Comparison of ENCODE assay signal across 9 cellular contexts in the genomic region with DNA sequence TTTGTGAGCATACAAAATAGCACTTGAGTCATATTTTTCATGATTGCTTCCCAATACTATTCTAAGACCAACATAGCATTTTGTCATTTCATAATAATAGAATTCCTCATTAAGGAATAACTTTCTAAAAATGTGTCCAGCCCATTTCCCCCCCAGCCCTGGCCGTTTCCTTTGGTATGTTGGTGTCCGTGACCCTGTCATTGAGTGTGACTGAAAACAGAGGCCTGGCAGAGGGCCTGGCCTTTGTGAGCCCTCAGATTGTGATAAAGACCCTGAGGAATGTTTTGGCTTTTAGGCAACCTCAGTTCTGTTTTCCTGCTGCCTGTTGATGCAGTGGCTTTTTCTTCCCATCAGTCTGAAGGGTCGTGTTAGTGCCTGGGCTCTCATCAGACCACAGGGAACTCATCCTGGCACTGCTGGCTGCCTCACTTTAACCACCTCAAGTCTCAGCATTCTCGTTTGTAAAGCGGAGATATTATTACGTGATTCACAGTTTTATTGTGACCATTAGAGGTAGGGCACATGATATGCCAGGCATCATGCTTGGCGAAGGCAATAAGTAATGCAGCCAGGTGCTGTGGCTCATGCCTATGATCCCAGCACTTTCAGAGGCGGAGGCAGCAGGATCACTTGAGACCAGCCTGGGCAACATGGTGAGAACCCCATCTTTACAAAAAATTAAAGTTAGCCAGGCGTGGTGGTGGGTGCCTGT. TPM values are rescaled to one million over a fixed set of nuclear protein-coding genes. Genes with fewer than 3 reads are reported as not detected.
DNase-seq lines count a peak whose midpoint lies in the region; ATAC-seq, FAIRE-seq and TF ChIP-seq lines count a peak whose summit lies in the region.
"Had no signal": no experiment of that assay in that cellular context is flagged by ENCODE, and none has a peak within 500 bp of the region (broad histone marks: within the 10 kb centered on the region; RNA-seq: fewer than 3 reads in every experiment).

No MANE protein-coding gene starts in this region.

- H4K20me1 ChIP-seq in HepG2 (ENCODE audit: insufficient read depth, low read length): no peaks in the 10 kb centered on the region

- in situ Hi-C loops in HepG2 (cut with HindIII; ENCODE audit: extremely low pct_ligation_motif_present, low pct_unique_long_range_greater_than_20kb): no loop called here

- no peak overlapping the region for H3K4me3 ChIP-seq in liver (ENCODE audit: low read depth in 1 of 3, low read length in 3 of 3)
- H3K4me3 ChIP-seq in HepG2 (replicated peaks in 1 of 3; ENCODE audit: insufficient read depth in 1 of 3, low read depth in 2 of 3, low read length in 3 of 3): no peak overlapping the region
- no peak overlapping the region for H3K4me3 ChIP-seq in fibroblast of pulmonary artery (replicated peaks; ENCODE audit: low read depth, low read length)

- H3K36me3 ChIP-seq in liver (ENCODE audit: control insufficient read depth in 4 of 4, insufficient read depth in 3 of 4, low read depth in 1 of 4, low read length in 3 of 4) (no peaks in the 10 kb centered on the region), HepG2 (replicated peaks in 1 of 2; ENCODE audit: control insufficient read depth in 1 of 2, insufficient read depth in 2 of 2, low read length in 2 of 2) (no peaks in the 10 kb centered on the region)

- peak overlapping the region; percentile 5 to 29 (median 26) for H3K27ac Mint-ChIP-seq in nephron
- H3K27ac Mint-ChIP-seq: memory B cell had no signal

- CTCF ChIA-PET in HepG2 (lab: Yijun Ruan, JAX; ENCODE audit: low intra/inter-chr PET ratio, low total read pairs): no interaction called here

- 70% methylated on average over 9 of the region's 9 CpGs for WGBS in liver
- WGBS in HepG2 (ENCODE audit: low lambda C conversion rate): 31% methylated on average over 9 of the region's 9 CpGs

- no peaks in the 10 kb centered on the region for H3K9me3 ChIP-seq in liver (ENCODE audit: control insufficient read depth in 4 of 4, low read length in 3 of 4)
- H3K9me3 ChIP-seq in HepG2 (ENCODE audit: low read length): no peaks in the 10 kb centered on the region

- H3K27me3 Mint-ChIP-seq in nephron (ENCODE audit: low read depth): no peaks in the 10 kb centered on the region
- H3K27me3 Mint-ChIP-seq: memory B cell had no signal

- no peak for FAIRE-seq in HepG2 (lab: Jason Lieb, UNC)

- H3K27ac ChIP-seq in liver (ENCODE audit: low read depth in 1 of 2, low read length in 2 of 2) (peak overlapping the region in 1 of 2 donors; percentile 67), HepG2 (ENCODE audit: extremely low read length, insufficient read depth, low read length) (no peak overlapping the region), foreskin keratinocyte (no peak overlapping the region)

- no peaks in the 10 kb centered on the region for H3K4me1 Mint-ChIP-seq in nephron

- H3K9ac ChIP-seq in liver (ENCODE audit: low read depth in 1 of 2, low read length in 2 of 2) (no peak overlapping the region), HepG2 (ENCODE audit: insufficient read depth, low read depth, low read length) (no peak overlapping the region)

- no peak overlapping the region for H2AFZ ChIP-seq in HepG2 (ENCODE audit: low read length)

- H3K36me3 Mint-ChIP-seq in nephron (ENCODE audit: low read depth): peaks cover 3% of the 10 kb centered on the region

- H3K27me3 ChIP-seq in liver (ENCODE audit: control insufficient read depth in 4 of 4, insufficient read depth in 4 of 4, low read length in 3 of 4): no peaks in the 10 kb centered on the region
- peaks cover 0 to 1% of the 10 kb centered on the region in 2 experiments; a peak in 2 of 5 replicates for H3K27me3 ChIP-seq in HepG2 (ENCODE audit: control insufficient read depth in 1 of 2, insufficient read depth in 2 of 2, low read length in 2 of 2)
- no peaks in the 10 kb centered on the region for H3K27me3 ChIP-seq in foreskin keratinocyte

- no peak for TF ChIP-seq EP300 in HepG2 (IDR thresholded peaks at IDR 0.05; ENCODE audit: low read depth in 2 of 2, low read length in 2 of 2)
- no peak for TF ChIP-seq EP300 in HepG2 (CRISPR knock-in tag; IDR thresholded peaks at IDR 0.05; ENCODE audit: borderline replicate concordance)

- no TSS peak for BruUV-seq in HepG2 (replicated peaks; lab: Mats Ljungman, UMichigan)

- H3K79me2 ChIP-seq in HepG2 (ENCODE audit: insufficient read depth, low read length): no peaks in the 10 kb centered on the region

- H3K4me1 ChIP-seq in liver (ENCODE audit: control insufficient read depth in 4 of 4, insufficient read depth in 4 of 4, low read length in 3 of 4) (peaks cover 0 to 11% (median 5%) of the 10 kb centered on the region in 4 donors), HepG2 (ENCODE audit: insufficient read depth, low read length) (peaks cover 24% of the 10 kb centered on the region), foreskin keratinocyte (peaks cover 11% of the 10 kb centered on the region)

- intact Hi-C loops in HepG2 (cut with micrococcal nuclease; ENCODE audit: unreplicated experiment): no loop called here

- TF ChIP-seq CTCF in liver (IDR thresholded peaks at IDR 0.05; ENCODE audit: low read depth, low read length, missing input control): no peak
- TF ChIP-seq CTCF in HepG2 (CRISPR knock-in tag; IDR thresholded peaks at IDR 0.05): no peak
- no peak for TF ChIP-seq CTCF in fibroblast of pulmonary artery (IDR thresholded peaks at IDR 0.05; ENCODE audit: low read length, missing control alignments)
- TF ChIP-seq CTCF in nephron (IDR thresholded peaks at IDR 0.05; ENCODE audit: unreplicated experiment in 3 of 3): no peak
- no peak for TF ChIP-seq CTCF in foreskin keratinocyte (conservative IDR thresholded peaks at IDR 0.05)

- H3K9me3 Mint-ChIP-seq in nephron: no peaks in the 10 kb centered on the region
- H3K9me3 Mint-ChIP-seq: memory B cell had no signal

- POLR2A ChIA-PET in HepG2 (lab: Yijun Ruan, JAX): no interaction called here

- DNase-seq in HepG2 (ENCODE audit: low spot score): no peak
- DNase-seq in fibroblast of pulmonary artery (ENCODE audit: low read depth): peak; percentile 87
- no peak for DNase-seq in foreskin keratinocyte

- TF ChIP-seq POLR2A in HepG2 (IDR thresholded peaks at IDR 0.05; ENCODE audit: insufficient read depth in 1 of 2, low read depth in 2 of 2, low read length in 2 of 2): no peak

- TF ChIP-seq RAD21 in liver (IDR thresholded peaks at IDR 0.05) (peak in 1 of 2 donors; percentile 21), HepG2 (CRISPR knock-in tag; IDR thresholded peaks at IDR 0.05) (no peak)

- H3K4me3 Mint-ChIP-seq in nephron: no peak overlapping the region
- H3K4me3 Mint-ChIP-seq: memory B cell had no signal

- ATAC-seq in HepG2 (no peak), HG03378 (IDR thresholded peaks at IDR 0.05; ENCODE audit: unreplicated experiment) (no peak), esophagus mucosa (no peak), foreskin keratinocyte (no peak), GM21423 (IDR thresholded peaks at IDR 0.05; ENCODE audit: unreplicated experiment) (no peak)

- no peak overlapping the region for H3K4me2 ChIP-seq in HepG2 (ENCODE audit: low read depth, low read length)

RNA-seq across cellular contexts. Expression of a gene that starts 13.8 kb away (rescaled TPM):
- total RNA-seq in liver: 10 to 100 TPM in 1 of 2 donors, 1 to 10 TPM in 1; 7.0 to 43.0 TPM
- 10 to 100 TPM in 1 of 2 donors, 1 to 10 TPM in 1; 7.1 to 14.2 TPM for polyA plus RNA-seq in liver
- 0.24 and 0.31 TPM in 2 replicates for total RNA-seq in HepG2 (2016; rRNA removed; fragmentation: Illumina TruSeq; extraction: Trizol)
- 0.18 and 0.40 TPM in 2 replicates for total RNA-seq in HepG2 (2016; cell fraction: cytosol; rRNA removed; fragmentation: Illumina TruSeq; extraction: Trizol; ENCODE audit: low read depth)
- total RNA-seq in HepG2 (2016; cell fraction: insoluble cytoplasmic fraction; rRNA removed; fragmentation: Illumina TruSeq; extraction: Trizol): 0.30 and 0.37 TPM in 2 replicates
- 0.22 TPM in 1 of 2 replicates, not detected in the other for total RNA-seq in HepG2 (2016; cell fraction: membrane; rRNA removed; fragmentation: Illumina TruSeq; extraction: Trizol)
- total RNA-seq in HepG2 (2016; cell fraction: nucleus; rRNA removed; fragmentation: Illumina TruSeq; extraction: Trizol): 0.44 TPM in 1 of 2 replicates, not detected in the other
- 0.77 and 0.97 TPM in 2 replicates for polyA plus RNA-seq in HepG2 (2011; rRNA removed)
- 0.38 and 0.83 TPM in 2 replicates for polyA plus RNA-seq in HepG2 (2011; cell fraction: cytosol; rRNA removed)
- 0.21 and 0.35 TPM in 2 replicates for polyA plus RNA-seq in HepG2 (2011; cell fraction: nucleus; rRNA removed)
- 0.31 and 0.39 TPM in 2 replicates for polyA plus RNA-seq in HepG2 (2012)
- not detected in 2 replicates for polyA plus RNA-seq in HepG2 (2016; cell fraction: cytosol; fragmentation: Illumina TruSeq; extraction: Trizol; ENCODE audit: low read depth)
- 0.26 and 0.46 TPM in 2 replicates for polyA plus RNA-seq in HepG2 (2016; cell fraction: insoluble cytoplasmic fraction; fragmentation: Illumina TruSeq; extraction: Trizol; ENCODE audit: low read depth)
- polyA plus RNA-seq in HepG2 (2016; cell fraction: membrane; fragmentation: Illumina TruSeq; extraction: Trizol; ENCODE audit: low read depth): 0.13 TPM in 1 of 2 replicates, not detected in the other
- 0.60 and 1.7 TPM in 2 replicates for polyA plus RNA-seq in HepG2 (2016; cell fraction: nucleus; fragmentation: Illumina TruSeq; extraction: Trizol; ENCODE audit: insufficient read depth, low read depth)
- 0.56 and 17.3 TPM in 2 replicates for polyA minus RNA-seq in HepG2 (2011; rRNA and poly(A)+ RNA removed; ENCODE audit: low replicate concordance)
- polyA minus RNA-seq in HepG2 (2011; cell fraction: cytosol; rRNA and poly(A)+ RNA removed): not detected in 2 replicates
- 0.26 TPM in 1 of 2 replicates, not detected in the other for polyA minus RNA-seq in HepG2 (2011; cell fraction: nucleus; rRNA and poly(A)+ RNA removed)
- 356 TPM for total RNA-seq in esophagus mucosa
- total RNA-seq in foreskin keratinocyte: 419 and 453 TPM in 2 replicates
- 616 and 683 TPM in 2 replicates for polyA plus RNA-seq in foreskin keratinocyte

RNA-seq across cellular contexts. Expression of a gene that starts 22.0 kb away (rescaled TPM):
- total RNA-seq in liver (1 to 10 TPM; 2.7 to 3.0 TPM), HepG2 (2016; rRNA removed; fragmentation: Illumina TruSeq; extraction: Trizol) (not detected in 2 replicates), esophagus mucosa (2.8 TPM), foreskin keratinocyte (2.3 and 4.2 TPM in 2 replicates)
- polyA plus RNA-seq in liver (1 to 10 TPM; 9.7 to 10.0 TPM), HepG2 (2011; rRNA removed) (not detected in 2 replicates), foreskin keratinocyte (15.0 and 18.4 TPM in 2 replicates)
- total RNA-seq in HepG2 (2016; cell fraction: cytosol; rRNA removed; fragmentation: Illumina TruSeq; extraction: Trizol; ENCODE audit: low read depth): not detected in 2 replicates
- not detected in 2 replicates for total RNA-seq in HepG2 (2016; cell fraction: insoluble cytoplasmic fraction; rRNA removed; fragmentation: Illumina TruSeq; extraction: Trizol)
- not detected in 2 replicates for total RNA-seq in HepG2 (2016; cell fraction: membrane; rRNA removed; fragmentation: Illumina TruSeq; extraction: Trizol)
- not detected in 2 replicates for total RNA-seq in HepG2 (2016; cell fraction: nucleus; rRNA removed; fragmentation: Illumina TruSeq; extraction: Trizol)
- polyA plus RNA-seq in HepG2 (2011; cell fraction: cytosol; rRNA removed): not detected in 2 replicates
- polyA plus RNA-seq in HepG2 (2011; cell fraction: nucleus; rRNA removed): not detected in 2 replicates
- polyA plus RNA-seq in HepG2 (2012): not detected in 2 replicates
- polyA plus RNA-seq in HepG2 (2016; cell fraction: cytosol; fragmentation: Illumina TruSeq; extraction: Trizol; ENCODE audit: low read depth): not detected in 2 replicates
- polyA plus RNA-seq in HepG2 (2016; cell fraction: insoluble cytoplasmic fraction; fragmentation: Illumina TruSeq; extraction: Trizol; ENCODE audit: low read depth): not detected in 2 replicates
- not detected in 2 replicates for polyA plus RNA-seq in HepG2 (2016; cell fraction: membrane; fragmentation: Illumina TruSeq; extraction: Trizol; ENCODE audit: low read depth)
- polyA plus RNA-seq in HepG2 (2016; cell fraction: nucleus; fragmentation: Illumina TruSeq; extraction: Trizol; ENCODE audit: insufficient read depth, low read depth): not detected in 2 replicates
- polyA minus RNA-seq in HepG2 (2011; rRNA and poly(A)+ RNA removed; ENCODE audit: low replicate concordance): not detected in 2 replicates
- not detected in 2 replicates for polyA minus RNA-seq in HepG2 (2011; cell fraction: cytosol; rRNA and poly(A)+ RNA removed)
- polyA minus RNA-seq in HepG2 (2011; cell fraction: nucleus; rRNA and poly(A)+ RNA removed): not detected in 2 replicates

RNA-seq across cellular contexts. Expression of a gene that starts 25.9 kb away (rescaled TPM):
- total RNA-seq in liver: 1 to 10 TPM in 1 of 2 donors, not detected in 1; 1.6 TPM
- under 1 TPM in 1 of 2 donors, not detected in 1; 0.36 TPM for polyA plus RNA-seq in liver
- 2.8 and 3.3 TPM in 2 replicates for total RNA-seq in HepG2 (2016; rRNA removed; fragmentation: Illumina TruSeq; extraction: Trizol)
- total RNA-seq in HepG2 (2016; cell fraction: cytosol; rRNA removed; fragmentation: Illumina TruSeq; extraction: Trizol; ENCODE audit: low read depth): 6.4 and 6.6 TPM in 2 replicates
- total RNA-seq in HepG2 (2016; cell fraction: insoluble cytoplasmic fraction; rRNA removed; fragmentation: Illumina TruSeq; extraction: Trizol): 2.5 and 4.8 TPM in 2 replicates
- 4.6 and 6.3 TPM in 2 replicates for total RNA-seq in HepG2 (2016; cell fraction: membrane; rRNA removed; fragmentation: Illumina TruSeq; extraction: Trizol)
- 3.4 and 3.9 TPM in 2 replicates for total RNA-seq in HepG2 (2016; cell fraction: nucleus; rRNA removed; fragmentation: Illumina TruSeq; extraction: Trizol)
- 2.5 and 3.2 TPM in 2 replicates for polyA plus RNA-seq in HepG2 (2011; rRNA removed)
- polyA plus RNA-seq in HepG2 (2011; cell fraction: cytosol; rRNA removed): 4.3 and 4.5 TPM in 2 replicates
- 1.1 and 1.5 TPM in 2 replicates for polyA plus RNA-seq in HepG2 (2011; cell fraction: nucleus; rRNA removed)
- 1.5 and 3.1 TPM in 2 replicates for polyA plus RNA-seq in HepG2 (2012)
- polyA plus RNA-seq in HepG2 (2016; cell fraction: cytosol; fragmentation: Illumina TruSeq; extraction: Trizol; ENCODE audit: low read depth): 7.0 and 8.9 TPM in 2 replicates
- polyA plus RNA-seq in HepG2 (2016; cell fraction: insoluble cytoplasmic fraction; fragmentation: Illumina TruSeq; extraction: Trizol; ENCODE audit: low read depth): 3.1 and 5.6 TPM in 2 replicates
- 4.1 and 4.8 TPM in 2 replicates for polyA plus RNA-seq in HepG2 (2016; cell fraction: membrane; fragmentation: Illumina TruSeq; extraction: Trizol; ENCODE audit: low read depth)
- polyA plus RNA-seq in HepG2 (2016; cell fraction: nucleus; fragmentation: Illumina TruSeq; extraction: Trizol; ENCODE audit: insufficient read depth, low read depth): 2.8 TPM in 1 of 2 replicates, not detected in the other
- polyA minus RNA-seq in HepG2 (2011; rRNA and poly(A)+ RNA removed; ENCODE audit: low replicate concordance): 14.8 TPM in 1 of 2 replicates, not detected in the other
- polyA minus RNA-seq in HepG2 (2011; cell fraction: cytosol; rRNA and poly(A)+ RNA removed): not detected in 2 replicates
- polyA minus RNA-seq in HepG2 (2011; cell fraction: nucleus; rRNA and poly(A)+ RNA removed): 1.2 TPM in 1 of 2 replicates, not detected in the other
- 272 TPM for total RNA-seq in esophagus mucosa
- 513 and 634 TPM in 2 replicates for total RNA-seq in foreskin keratinocyte
- polyA plus RNA-seq in foreskin keratinocyte: 1,054 and 1,152 TPM in 2 replicates

RNA-seq across cellular contexts. Expression of a gene that starts 37.6 kb away (rescaled TPM):
- total RNA-seq in liver (10 to 100 TPM; 34.1 to 42.8 TPM), HepG2 (2016; rRNA removed; fragmentation: Illumina TruSeq; extraction: Trizol) (22.1 and 41.4 TPM in 2 replicates), esophagus mucosa (43.1 TPM), foreskin keratinocyte (60.1 and 72.7 TPM in 2 replicates)
- polyA plus RNA-seq in liver (10 to 100 TPM; 43.0 to 74.1 TPM), HepG2 (2011; rRNA removed) (85.2 and 95.6 TPM in 2 replicates), foreskin keratinocyte (90.2 and 115 TPM in 2 replicates)
- 12.1 and 13.3 TPM in 2 replicates for total RNA-seq in HepG2 (2016; cell fraction: cytosol; rRNA removed; fragmentation: Illumina TruSeq; extraction: Trizol; ENCODE audit: low read depth)
- 22.4 and 41.9 TPM in 2 replicates for total RNA-seq in HepG2 (2016; cell fraction: insoluble cytoplasmic fraction; rRNA removed; fragmentation: Illumina TruSeq; extraction: Trizol)
- 14.7 and 18.6 TPM in 2 replicates for total RNA-seq in HepG2 (2016; cell fraction: membrane; rRNA removed; fragmentation: Illumina TruSeq; extraction: Trizol)
- 27.0 and 34.8 TPM in 2 replicates for total RNA-seq in HepG2 (2016; cell fraction: nucleus; rRNA removed; fragmentation: Illumina TruSeq; extraction: Trizol)
- 78.6 and 141 TPM in 2 replicates for polyA plus RNA-seq in HepG2 (2011; cell fraction: cytosol; rRNA removed)
- polyA plus RNA-seq in HepG2 (2011; cell fraction: nucleus; rRNA removed): 73.7 and 97.1 TPM in 2 replicates
- 33.8 and 38.8 TPM in 2 replicates for polyA plus RNA-seq in HepG2 (2012)
- polyA plus RNA-seq in HepG2 (2016; cell fraction: cytosol; fragmentation: Illumina TruSeq; extraction: Trizol; ENCODE audit: low read depth): 19.2 and 22.6 TPM in 2 replicates
- polyA plus RNA-seq in HepG2 (2016; cell fraction: insoluble cytoplasmic fraction; fragmentation: Illumina TruSeq; extraction: Trizol; ENCODE audit: low read depth): 24.5 and 27.8 TPM in 2 replicates
- 17.9 and 18.5 TPM in 2 replicates for polyA plus RNA-seq in HepG2 (2016; cell fraction: membrane; fragmentation: Illumina TruSeq; extraction: Trizol; ENCODE audit: low read depth)
- polyA plus RNA-seq in HepG2 (2016; cell fraction: nucleus; fragmentation: Illumina TruSeq; extraction: Trizol; ENCODE audit: insufficient read depth, low read depth): 58.4 and 61.4 TPM in 2 replicates
- polyA minus RNA-seq in HepG2 (2011; rRNA and poly(A)+ RNA removed; ENCODE audit: low replicate concordance): 67.3 and 95.2 TPM in 2 replicates
- polyA minus RNA-seq in HepG2 (2011; cell fraction: cytosol; rRNA and poly(A)+ RNA removed): 29.1 and 32.2 TPM in 2 replicates
- 7.9 and 10.6 TPM in 2 replicates for polyA minus RNA-seq in HepG2 (2011; cell fraction: nucleus; rRNA and poly(A)+ RNA removed)

RNA-seq across cellular contexts. Expression of a gene that starts 41.5 kb away (rescaled TPM):
- 1 to 10 TPM; 3.0 to 4.6 TPM for total RNA-seq in liver
- polyA plus RNA-seq in liver: 1 to 10 TPM; 1.2 to 2.5 TPM
- total RNA-seq in HepG2 (2016; rRNA removed; fragmentation: Illumina TruSeq; extraction: Trizol): not detected in 2 replicates
- total RNA-seq in HepG2 (2016; cell fraction: cytosol; rRNA removed; fragmentation: Illumina TruSeq; extraction: Trizol; ENCODE audit: low read depth): 0.10 TPM in 1 of 2 replicates, not detected in the other
- total RNA-seq in HepG2 (2016; cell fraction: insoluble cytoplasmic fraction; rRNA removed; fragmentation: Illumina TruSeq; extraction: Trizol): 0.02 TPM in 1 of 2 replicates, not detected in the other
- total RNA-seq in HepG2 (2016; cell fraction: membrane; rRNA removed; fragmentation: Illumina TruSeq; extraction: Trizol): not detected in 2 replicates
- 0.09 TPM in 1 of 2 replicates, not detected in the other for total RNA-seq in HepG2 (2016; cell fraction: nucleus; rRNA removed; fragmentation: Illumina TruSeq; extraction: Trizol)
- polyA plus RNA-seq in HepG2 (2011; rRNA removed): 0.03 TPM in 2 replicates
- polyA plus RNA-seq in HepG2 (2011; cell fraction: cytosol; rRNA removed): 0.01 and 0.04 TPM in 2 replicates
- polyA plus RNA-seq in HepG2 (2011; cell fraction: nucleus; rRNA removed): 0.02 TPM in 1 of 2 replicates, not detected in the other
- 0.04 TPM in 2 replicates for polyA plus RNA-seq in HepG2 (2012)
- polyA plus RNA-seq in HepG2 (2016; cell fraction: cytosol; fragmentation: Illumina TruSeq; extraction: Trizol; ENCODE audit: low read depth): 0.01 TPM in 1 of 2 replicates, not detected in the other
- not detected in 2 replicates for polyA plus RNA-seq in HepG2 (2016; cell fraction: insoluble cytoplasmic fraction; fragmentation: Illumina TruSeq; extraction: Trizol; ENCODE audit: low read depth)
- polyA plus RNA-seq in HepG2 (2016; cell fraction: membrane; fragmentation: Illumina TruSeq; extraction: Trizol; ENCODE audit: low read depth): not detected in 2 replicates
- polyA plus RNA-seq in HepG2 (2016; cell fraction: nucleus; fragmentation: Illumina TruSeq; extraction: Trizol; ENCODE audit: insufficient read depth, low read depth): 0.12 TPM in 1 of 2 replicates, not detected in the other
- 0.07 and 0.12 TPM in 2 replicates for polyA minus RNA-seq in HepG2 (2011; rRNA and poly(A)+ RNA removed; ENCODE audit: low replicate concordance)
- polyA minus RNA-seq in HepG2 (2011; cell fraction: cytosol; rRNA and poly(A)+ RNA removed): not detected in 2 replicates
- not detected in 2 replicates for polyA minus RNA-seq in HepG2 (2011; cell fraction: nucleus; rRNA and poly(A)+ RNA removed)
- total RNA-seq in esophagus mucosa: 22.8 TPM
- 19.5 and 22.6 TPM in 2 replicates for total RNA-seq in foreskin keratinocyte
- polyA plus RNA-seq in foreskin keratinocyte: 22.0 and 27.1 TPM in 2 replicates

Comparison
In these comparisons a context has a peak if more than half of its experiments do, and no peak if none do; other contexts are left out.
1. RNA of a gene that starts 25.9 kb away (total RNA-seq): 513 to 634 TPM in foreskin keratinocyte and 272 TPM in esophagus mucosa (single experiment); 2.5 to 6.6 TPM in HepG2 and 1.6 TPM in liver; every median in the first group is over 10 times any median in the second.